17 cellular contexts compared by ENCODE assay signal in genomic region chr17:39650121-39650579, GRCh38. TPM values are rescaled to one million over a fixed set of nuclear protein-coding genes. Genes with fewer than 3 reads are reported as not detected.
A peak's percentile ranks its signal among the peaks of the same experiment; 100 is the strongest.
DNase-seq lines count a peak whose midpoint lies in the region; ATAC-seq, FAIRE-seq and TF ChIP-seq lines count a peak whose summit lies in the region.
"Had no signal": no experiment of that assay in that cellular context is flagged by ENCODE, and none has a peak within 500 bp of the region (broad histone marks: within the 10 kb centered on the region; RNA-seq: fewer than 3 reads in every experiment).

No MANE protein-coding gene starts in this region.

- ATAC-seq in HCT116 (peak; percentile 89), HG03469 (IDR thresholded peaks at IDR 0.05; ENCODE audit: unreplicated experiment) (no peak)
- no peak for ATAC-seq in effector memory CD8-positive, alpha-beta T cell (replicated peaks)
- ATAC-seq: left ventricle myocardium superior, SK-N-SH treated with all-trans-retinoic acid at 6 μM for 48 hours had no signal

- H2AFZ ChIP-seq in HCT116 (ENCODE audit: low read depth, low read length, poor library complexity, severe bottlenecking): no peak overlapping the region
- H2AFZ ChIP-seq in MM.1S (ENCODE audit: low read length): no peak overlapping the region

- CTCF ChIA-PET in HCT116 (lab: Charles Lee): interaction anchor here (1.5 to 2.9 kb wide), 6 partner anchors 15 to 29 kb away, joined by 4 to 14 read pairs (median 7); no protein-coding TSS in a partner anchor

- BruUV-seq in HCT116 (replicated peaks; lab: Mats Ljungman, UMichigan): no TSS peak

- H3K4me3 ChIP-seq in BLaER1 treated with 17β-estradiol and CSF1 and Interleukin-3, amounts not matched to agents 10 nM and 100 nM: no peak overlapping the region
- H3K4me3 ChIP-seq in HCT116 (replicated peaks in 1 of 2; ENCODE audit: low read depth in 1 of 2, low read length in 2 of 2) (0 out of 4 replicates have a peak overlapping the region, but pooled peaks of 1 of the 2 experiments have one; percentile 20), MM.1S (ENCODE audit: low read length) (no peak overlapping the region)
- H3K4me3 ChIP-seq: Peyer's patch had no signal

- H3K27ac Mint-ChIP-seq in effector memory CD8-positive, alpha-beta T cell: peak overlapping the region; percentile 63 to 74
- H3K27ac Mint-ChIP-seq: activated naive CD8-positive, alpha-beta T cell treated with anti-CD3 and anti-CD28 coated beads, Interleukin-2, amount 10 ng/mL, durations not matched to agents 7 days and 5 days; HFFc6 had no signal

- H3K9me3 ChIP-seq in BLaER1 treated with 17β-estradiol and CSF1 and Interleukin-3, amounts not matched to agents 10 nM and 100 nM (replicated peaks in 1 of 11): no peaks in the 10 kb centered on the region
- H3K9me3 ChIP-seq in HCT116 (ENCODE audit: control insufficient read depth in 1 of 2, insufficient read depth in 1 of 2, low read depth in 1 of 2, low read length in 2 of 2) (no peaks in the 10 kb centered on the region), MM.1S (replicated peaks; ENCODE audit: insufficient read depth, low read length) (no peaks in the 10 kb centered on the region)
- H3K9me3 ChIP-seq: Peyer's patch had no signal

- no peaks in the 10 kb centered on the region for H3F3A ChIP-seq in MM.1S (ENCODE audit: insufficient read depth, low read length)

- peaks cover 23 to 67% (median 39%) of the 10 kb centered on the region in 10 experiments for H3K4me1 ChIP-seq in BLaER1 treated with 17β-estradiol and CSF1 and Interleukin-3, amounts not matched to agents 10 nM and 100 nM
- H3K4me1 ChIP-seq in HCT116 (ENCODE audit: control insufficient read depth in 1 of 2, insufficient read depth in 2 of 2, low read length in 2 of 2): peaks cover 13 to 58% of the 10 kb centered on the region in 2 experiments
- H3K4me1 ChIP-seq in MM.1S (ENCODE audit: low read length): no peaks in the 10 kb centered on the region

- TF ChIP-seq CTCF in HCT116 (IDR thresholded peaks at IDR 0.05 in 2 of 3, conservative IDR thresholded peaks at IDR 0.05 in 1 of 3; ENCODE audit: borderline replicate concordance in 1 of 3, insufficient read depth in 1 of 3, low read depth in 2 of 3, low read length in 2 of 3) (no peak), MM.1S (IDR thresholded peaks at IDR 0.05; ENCODE audit: low read length) (no peak)

- H3K4me1 Mint-ChIP-seq in effector memory CD8-positive, alpha-beta T cell (ENCODE audit: low read depth in 2 of 2): peaks cover 38 to 48% of the 10 kb centered on the region in 2 donors

- no peak for FAIRE-seq in H54 (lab: Jason Lieb, UNC)
- FAIRE-seq: bronchial epithelial cell, TTC549 had no signal

- H3K9me2 ChIP-seq in HCT116 (ENCODE audit: insufficient read depth) (no peaks in the 10 kb centered on the region), MM.1S (replicated peaks; ENCODE audit: insufficient read depth, low read length) (no peaks in the 10 kb centered on the region)

- peaks cover 65 to 100% (median 99%) of the 10 kb centered on the region in 11 experiments for H4K20me1 ChIP-seq in BLaER1 treated with 17β-estradiol and CSF1 and Interleukin-3, amounts not matched to agents 10 nM and 100 nM
- H4K20me1 ChIP-seq in HCT116 (ENCODE audit: insufficient read depth): no peaks in the 10 kb centered on the region
- no peaks in the 10 kb centered on the region for H4K20me1 ChIP-seq in MM.1S (ENCODE audit: insufficient read depth, low read length)

- H3K9me3 Mint-ChIP-seq in effector memory CD8-positive, alpha-beta T cell: no peaks in the 10 kb centered on the region
- H3K9me3 Mint-ChIP-seq: activated naive CD8-positive, alpha-beta T cell treated with anti-CD3 and anti-CD28 coated beads, Interleukin-2, amount 10 ng/mL, durations not matched to agents 7 days and 5 days; HFFc6 had no signal

- H3K4me2 ChIP-seq in BLaER1 treated with 17β-estradiol and CSF1 and Interleukin-3, amounts not matched to agents 10 nM and 100 nM: peak overlapping the region in 7 of 11 experiments; percentile 27 to 63 (median 55); a peak in 8 of 22 replicates
- H3K4me2 ChIP-seq in HCT116 (ENCODE audit: low read length) (peak overlapping the region; percentile 61), MM.1S (ENCODE audit: low read depth, low read length) (no peak overlapping the region)

- TF ChIP-seq POLR2A in HCT116 (IDR thresholded peaks at IDR 0.05; ENCODE audit: borderline replicate concordance, extremely low read depth, insufficient read depth, insufficient read length) (no peak), H54 (IDR thresholded peaks at IDR 0.05; ENCODE audit: low read depth, low read length) (no peak)

- H3K27me3 Mint-ChIP-seq in effector memory CD8-positive, alpha-beta T cell: no peaks in the 10 kb centered on the region
- H3K27me3 Mint-ChIP-seq: activated naive CD8-positive, alpha-beta T cell treated with anti-CD3 and anti-CD28 coated beads, Interleukin-2, amount 10 ng/mL, durations not matched to agents 7 days and 5 days had no signal

- H3K79me2 ChIP-seq in HCT116 (ENCODE audit: insufficient read depth, low read length): peaks cover 19% of the 10 kb centered on the region; the same call in 1 of the 2 replicates
- H3K79me2 ChIP-seq in MM.1S (ENCODE audit: low read length): peaks cover 21% of the 10 kb centered on the region

- POLR2A ChIA-PET in HCT116 (lab: Charles Lee): interaction anchor here (0.7 to 1.1 kb wide), 2 partner anchors 18 to 19 kb away, joined by 3 read pairs; no protein-coding TSS in a partner anchor

- TF ChIP-seq RAD21 in HCT116 (IDR thresholded peaks at IDR 0.05; ENCODE audit: low read depth): no peak

- no peak overlapping the region for H3K9ac ChIP-seq in BLaER1 treated with 17β-estradiol and CSF1 and Interleukin-3, amounts not matched to agents 10 nM and 100 nM
- H3K9ac ChIP-seq in HCT116 (ENCODE audit: low read length): peak overlapping the region; percentile 40
- no peak overlapping the region for H3K9ac ChIP-seq in MM.1S (ENCODE audit: low read length)

- peaks cover 19% of the 10 kb centered on the region for H3K36me3 Mint-ChIP-seq in effector memory CD8-positive, alpha-beta T cell (ENCODE audit: insufficient read depth)

- peaks cover 0 to 49% (median 24%) of the 10 kb centered on the region in 11 experiments; a peak in 17 of 22 replicates for H3K36me3 ChIP-seq in BLaER1 treated with 17β-estradiol and CSF1 and Interleukin-3, amounts not matched to agents 10 nM and 100 nM
- H3K36me3 ChIP-seq in HCT116 (ENCODE audit: control insufficient read depth in 1 of 2, insufficient read depth in 2 of 2, low read length in 2 of 2) (no peaks in the 10 kb centered on the region; a peak in 1 of 4 replicates), MM.1S (replicated peaks; ENCODE audit: insufficient read depth, low read length) (no peaks in the 10 kb centered on the region)

- H3K27me3 ChIP-seq in BLaER1 treated with 17β-estradiol and CSF1 and Interleukin-3, amounts not matched to agents 10 nM and 100 nM: no peaks in the 10 kb centered on the region
- H3K27me3 ChIP-seq in HCT116 (ENCODE audit: insufficient read depth, low read length) (no peaks in the 10 kb centered on the region), MM.1S (replicated peaks; ENCODE audit: insufficient read depth, low read length) (no peaks in the 10 kb centered on the region)
- H3K27me3 ChIP-seq: Peyer's patch had no signal

- no peak overlapping the region for H3K4me3 Mint-ChIP-seq in effector memory CD8-positive, alpha-beta T cell
- H3K4me3 Mint-ChIP-seq: activated naive CD8-positive, alpha-beta T cell treated with anti-CD3 and anti-CD28 coated beads, Interleukin-2, amount 10 ng/mL, durations not matched to agents 7 days and 5 days; HFFc6 had no signal

- DNase-seq in HCT116 (ENCODE audit: low read depth, low spot score) (peak; percentile 82), MM.1S (no peak), H54 (ENCODE audit: insufficient read length, low spot score) (no peak)
- DNase-seq in effector memory CD8-positive, alpha-beta T cell: no peak
- DNase-seq: activated naive CD8-positive, alpha-beta T cell treated with anti-CD3 and anti-CD28 coated beads, Interleukin-2, amount 10 ng/mL, durations not matched to agents 7 days and 5 days; HFFc6; left ventricle myocardium superior; NCI-H82; Peyer's patch; stimulated activated CD4-positive, alpha-beta T cell treated with anti-CD3 and anti-CD28 coated beads, Interleukin-4, amount 100 ng/mL, for 1 hour had no signal

- RAD21 ChIA-PET in HCT116 (lab: Charles Lee; ENCODE audit: low non-redundant PET in 1 of 2, low total read pairs in 2 of 2, uncharacterized antibody in 2 of 2, unreplicated experiment in 2 of 2): no interaction called here

- intact Hi-C loops in HCT116 (cut with micrococcal nuclease): no loop called here

- H3K27ac ChIP-seq in BLaER1 treated with 17β-estradiol and CSF1 and Interleukin-3, amounts not matched to agents 10 nM and 100 nM: no peak overlapping the region
- peak overlapping the region; percentile 71 for H3K27ac ChIP-seq in HCT116 (ENCODE audit: low read depth, low read length)
- H3K27ac ChIP-seq in MM.1S (ENCODE audit: low read length): no peak overlapping the region
- H3K27ac ChIP-seq: Peyer's patch had no signal

TF ChIP-seq in HCT116, 20 proteins besides CTCF, POLR2A, EP300 and RAD21 (continues in another document):
- TF ChIP-seq SIN3A (IDR thresholded peaks at IDR 0.05; ENCODE audit: low read depth) (no peak), EZH2 (IDR thresholded peaks at IDR 0.05) (no peak), YY1 (IDR thresholded peaks at IDR 0.05; ENCODE audit: extremely low read depth, insufficient replicate concordance, low read depth, low read length) (no peak), ZFX (IDR thresholded peaks at IDR 0.05) (no peak), SRF (IDR thresholded peaks at IDR 0.05; ENCODE audit: low read depth) (no peak), ELF1 (IDR thresholded peaks at IDR 0.05; ENCODE audit: borderline replicate concordance, low read depth) (no peak), CEBPB (IDR thresholded peaks at IDR 0.05; ENCODE audit: low read depth) (no peak), CBX3 (IDR thresholded peaks at IDR 0.05; ENCODE audit: low read depth) (peak; percentile 90; the same call in 1 of the 2 replicates)
- TF ChIP-seq, protein P1, sequence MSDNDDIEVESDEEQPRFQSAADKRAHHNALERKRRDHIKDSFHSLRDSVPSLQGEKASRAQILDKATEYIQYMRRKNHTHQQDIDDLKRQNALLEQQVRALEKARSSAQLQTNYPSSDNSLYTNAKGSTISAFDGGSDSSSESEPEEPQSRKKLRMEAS (IDR thresholded peaks at IDR 0.05): peak; percentile 98
- TF ChIP-seq, protein P2, sequence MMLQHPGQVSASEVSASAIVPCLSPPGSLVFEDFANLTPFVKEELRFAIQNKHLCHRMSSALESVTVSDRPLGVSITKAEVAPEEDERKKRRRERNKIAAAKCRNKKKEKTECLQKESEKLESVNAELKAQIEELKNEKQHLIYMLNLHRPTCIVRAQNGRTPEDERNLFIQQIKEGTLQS (IDR thresholded peaks at IDR 0.05): no peak

RNA-seq across cellular contexts. Expression of gene STARD3, which starts 13.2 kb away (rescaled TPM):
- total RNA-seq in HCT116 (2021; ENCODE audit: unreplicated experiment): 73.9 TPM
- polyA plus RNA-seq in HCT116 (2012): 66.5 and 74.4 TPM in 2 replicates

RNA-seq across cellular contexts. Expression of gene TCAP, which starts 15.0 kb away (rescaled TPM):
- 1.5 TPM for total RNA-seq in HCT116 (2021; ENCODE audit: unreplicated experiment)
- polyA plus RNA-seq in HCT116 (2012): 0.77 and 1.0 TPM in 2 replicates
- total RNA-seq: bronchial epithelial cell had no signal

RNA-seq across cellular contexts. Expression of gene PNMT, which starts 18.1 kb away (rescaled TPM):
- not detected for total RNA-seq in HCT116 (2021; ENCODE audit: unreplicated experiment)
- polyA plus RNA-seq in HCT116 (2012): 0.09 and 0.10 TPM in 2 replicates
- total RNA-seq: activated naive CD8-positive, alpha-beta T cell treated with anti-CD3 and anti-CD28 coated beads, Interleukin-2, amount 10 ng/mL, durations not matched to agents 7 days and 5 days; bronchial epithelial cell had no signal

RNA-seq across cellular contexts. Expression of gene PPP1R1B, which starts 23.4 kb away (rescaled TPM):
- total RNA-seq in HCT116 (2021; ENCODE audit: unreplicated experiment): 0.49 TPM
- 0.40 and 0.56 TPM in 2 replicates for polyA plus RNA-seq in HCT116 (2012)
- total RNA-seq: activated naive CD8-positive, alpha-beta T cell treated with anti-CD3 and anti-CD28 coated beads, Interleukin-2, amount 10 ng/mL, durations not matched to agents 7 days and 5 days; bronchial epithelial cell; dermis microvascular lymphatic vessel endothelial cell; HFFc6; LHCN-M2 had no signal

RNA-seq across cellular contexts. Expression of gene PGAP3, which starts 37.7 kb away (rescaled TPM):
- 15.2 TPM for total RNA-seq in HCT116 (2021; ENCODE audit: unreplicated experiment)
- 8.2 and 8.7 TPM in 2 replicates for polyA plus RNA-seq in HCT116 (2012)
